In genomic region chr2:212900715-212901114, GRCh38 we compare ENCODE assay signal across 2 cellular contexts.
TF ChIP-seq lines count a peak whose summit lies in the region.

No MANE protein-coding gene starts in this region.

TF ChIP-seq in SK-N-SH, 30 proteins besides CTCF, POLR2A, EP300 and RAD21:
- TF ChIP-seq IRF3 (IDR thresholded peaks at IDR 0.05; ENCODE audit: low read depth, low read length) (no peak), GABPA (IDR thresholded peaks at IDR 0.05; ENCODE audit: low read depth) (no peak), FOXM1 (IDR thresholded peaks at IDR 0.05; ENCODE audit: low read depth) (no peak), FOXJ3 (CRISPR knock-in tag; IDR thresholded peaks at IDR 0.05) (no peak), GATA2 (CRISPR knock-in tag; IDR thresholded peaks at IDR 0.05) (no peak), MEF2A (IDR thresholded peaks at IDR 0.05; ENCODE audit: borderline replicate concordance, low read depth) (no peak), TEAD4 (IDR thresholded peaks at IDR 0.05; ENCODE audit: borderline replicate concordance, insufficient read depth) (no peak), RXRA (IDR thresholded peaks at IDR 0.05; ENCODE audit: borderline replicate concordance, low read depth) (no peak), RFX5 (IDR thresholded peaks at IDR 0.05; ENCODE audit: low read length) (no peak), NFIC (IDR thresholded peaks at IDR 0.05; ENCODE audit: borderline replicate concordance) (no peak), TCF12 (IDR thresholded peaks at IDR 0.05) (no peak), PBX3 (IDR thresholded peaks at IDR 0.05) (no peak), EZH2phosphoT487 (IDR thresholded peaks at IDR 0.05; ENCODE audit: borderline replicate concordance, low read depth) (no peak), NRF1 (IDR thresholded peaks at IDR 0.05; ENCODE audit: low read depth, low read length) (no peak)
TF ChIP-seq in SK-N-SH: peak in this region for 0.

TF ChIP-seq in SK-N-SH treated with all-trans-retinoic acid at 6 μM for 48 hours, 23 proteins besides CTCF, POLR2A, EP300 and RAD21 (continued from another document):
- TF ChIP-seq PATZ1 (CRISPR knock-in tag; IDR thresholded peaks at IDR 0.05; ENCODE audit: borderline replicate concordance): no peak
- TF ChIP-seq PPARA (CRISPR knock-in tag; IDR thresholded peaks at IDR 0.05; ENCODE audit: borderline replicate concordance): no peak
- TF ChIP-seq GLIS3 (CRISPR knock-in tag; IDR thresholded peaks at IDR 0.05): no peak
- no peak for TF ChIP-seq POU6F1 (CRISPR knock-in tag; IDR thresholded peaks at IDR 0.05; ENCODE audit: borderline replicate concordance, low read depth)
- TF ChIP-seq BACH2 (CRISPR knock-in tag; IDR thresholded peaks at IDR 0.05; ENCODE audit: borderline replicate concordance): no peak
- no peak for TF ChIP-seq TOX (CRISPR knock-in tag; IDR thresholded peaks at IDR 0.05; ENCODE audit: borderline replicate concordance)
- no peak for TF ChIP-seq ZNF565 (CRISPR knock-in tag; conservative IDR thresholded peaks at IDR 0.05; ENCODE audit: low read depth)
- no peak for TF ChIP-seq ZFP30 (CRISPR knock-in tag; IDR thresholded peaks at IDR 0.05)
- TF ChIP-seq CSRNP3 (CRISPR knock-in tag; IDR thresholded peaks at IDR 0.05): no peak
- TF ChIP-seq CSDC2 (CRISPR knock-in tag; IDR thresholded peaks at IDR 0.05): no peak
- no peak for TF ChIP-seq ZFP3 (CRISPR knock-in tag; IDR thresholded peaks at IDR 0.05)
- TF ChIP-seq TCF4 (CRISPR knock-in tag; IDR thresholded peaks at IDR 0.05; ENCODE audit: borderline replicate concordance): no peak
- TF ChIP-seq RARB (CRISPR knock-in tag; IDR thresholded peaks at IDR 0.05): no peak
- no peak for TF ChIP-seq ZNF8 (CRISPR knock-in tag; IDR thresholded peaks at IDR 0.05)
- TF ChIP-seq ARNTL (CRISPR knock-in tag; IDR thresholded peaks at IDR 0.05; ENCODE audit: borderline replicate concordance, low read depth): no peak
- no peak for TF ChIP-seq OSR1 (CRISPR knock-in tag; IDR thresholded peaks at IDR 0.05)
